Comparison of ENCODE assay signal across 24 cellular contexts in genomic region chr7:111510584-111511378, GRCh38.
"Had no signal": no experiment of that assay in that cellular context is flagged by ENCODE, and none has a peak within 500 bp of the region (broad histone marks: within the 10 kb centered on the region; RNA-seq: fewer than 3 reads in every experiment).

No MANE protein-coding gene starts in this region.

- H3K27me3 Mint-ChIP-seq: activated CD4-positive, alpha-beta T cell treated with anti-CD3 and anti-CD28 coated beads, Interleukin-2, amount 10 ng/mL, durations not matched to agents 7 days and 5 days; activated naive CD4-positive, alpha-beta T cell treated with anti-CD3 and anti-CD28 coated beads, Interleukin-2, amount 10 ng/mL, durations not matched to agents 7 days and 5 days; dendritic cell treated with granulocyte-macrophage colony-stimulating factor and Interleukin-4, amounts not matched to agents 40 ng/mL and 50 ng/mL, for 4 days; naive B cell; T-cell; type B pancreatic cell had no signal

- H3K27me3 ChIP-seq: cardiac muscle cell, testis had no signal

- H3K27ac Mint-ChIP-seq: activated CD4-positive, alpha-beta T cell treated with anti-CD3 and anti-CD28 coated beads, Interleukin-2, amount 10 ng/mL, durations not matched to agents 7 days and 5 days; activated CD8-positive, alpha-beta T cell treated with anti-CD3 and anti-CD28 coated beads, Interleukin-2, amount 10 ng/mL, durations not matched to agents 7 days and 5 days; activated naive CD4-positive, alpha-beta T cell treated with anti-CD3 and anti-CD28 coated beads, Interleukin-2, amount 10 ng/mL, durations not matched to agents 7 days and 5 days; dendritic cell treated with granulocyte-macrophage colony-stimulating factor and Interleukin-4, amounts not matched to agents 40 ng/mL and 50 ng/mL, for 4 days; T-cell; type B pancreatic cell had no signal

- H3K4me1 ChIP-seq: left ventricle myocardium inferior, parathyroid adenoma, testis had no signal

- H3K9ac ChIP-seq: parathyroid adenoma had no signal

- DNase-seq: activated CD4-positive, alpha-beta T cell treated with anti-CD3 and anti-CD28 coated beads, Interleukin-2, amount 10 ng/mL, durations not matched to agents 7 days and 5 days; activated CD4-positive, CD25-positive, alpha-beta regulatory T cell; activated CD8-positive, alpha-beta T cell treated with anti-CD3 and anti-CD28 coated beads, Interleukin-2, amount 10 ng/mL, durations not matched to agents 7 days and 5 days; activated effector memory CD4-positive, alpha-beta T cell treated with Interleukin-2 at 50 U/mL for 16 hours; activated naive CD4-positive, alpha-beta T cell treated with anti-CD3 and anti-CD28 coated beads, Interleukin-2, amount 10 ng/mL, durations not matched to agents 7 days and 5 days; activated T-cell treated with anti-CD3 and anti-CD28 coated beads, Interleukin-2, amount 50 U/mL, for 48 hours; effector memory CD4-positive, alpha-beta T cell; foreskin melanocyte; glutamatergic neuron; hippocampal formation; kidney; left ventricle myocardium inferior; mesenchymal stem cell; mucosa of descending colon; naive B cell; stimulated activated CD4-positive, alpha-beta T cell treated with anti-CD3 and anti-CD28 coated beads, Interleukin-4, amount 100 ng/mL, for 1 hour; T-cell; testis had no signal

- H3K9me3 Mint-ChIP-seq: activated CD4-positive, alpha-beta T cell treated with anti-CD3 and anti-CD28 coated beads, Interleukin-2, amount 10 ng/mL, durations not matched to agents 7 days and 5 days; activated naive CD4-positive, alpha-beta T cell treated with anti-CD3 and anti-CD28 coated beads, Interleukin-2, amount 10 ng/mL, durations not matched to agents 7 days and 5 days; dendritic cell treated with granulocyte-macrophage colony-stimulating factor and Interleukin-4, amounts not matched to agents 40 ng/mL and 50 ng/mL, for 4 days had no signal

- H3K36me3 Mint-ChIP-seq: activated naive CD4-positive, alpha-beta T cell treated with anti-CD3 and anti-CD28 coated beads, Interleukin-2, amount 10 ng/mL, durations not matched to agents 7 days and 5 days had no signal

- ATAC-seq: activated CD8-positive, alpha-beta T cell treated with anti-CD3 and anti-CD28 coated beads, Interleukin-2, amount 10 ng/mL, durations not matched to agents 7 days and 5 days; mucosa of descending colon; sciatic nerve; T-cell had no signal

- H3K27ac ChIP-seq: cardiac muscle cell, left ventricle myocardium inferior, parathyroid adenoma, testis had no signal

- H3K4me2 ChIP-seq: smooth muscle cell had no signal

- H3K4me3 ChIP-seq: cardiac muscle cell, left ventricle myocardium inferior, mucosa of descending colon, smooth muscle cell, testis had no signal

- H3K79me2 ChIP-seq: parathyroid adenoma had no signal

- H3K9me3 ChIP-seq: left ventricle myocardium inferior, mucosa of descending colon, testis had no signal

- H3K4me3 Mint-ChIP-seq: activated CD4-positive, alpha-beta T cell treated with anti-CD3 and anti-CD28 coated beads, Interleukin-2, amount 10 ng/mL, durations not matched to agents 7 days and 5 days; activated CD8-positive, alpha-beta T cell treated with anti-CD3 and anti-CD28 coated beads, Interleukin-2, amount 10 ng/mL, durations not matched to agents 7 days and 5 days; activated naive CD4-positive, alpha-beta T cell treated with anti-CD3 and anti-CD28 coated beads, Interleukin-2, amount 10 ng/mL, durations not matched to agents 7 days and 5 days; dendritic cell treated with granulocyte-macrophage colony-stimulating factor and Interleukin-4, amounts not matched to agents 40 ng/mL and 50 ng/mL, for 4 days; naive B cell; T-cell; type B pancreatic cell had no signal

- H2AFZ ChIP-seq: parathyroid adenoma had no signal

- H3K36me3 ChIP-seq: cardiac muscle cell, left ventricle myocardium inferior had no signal

- H3K4me1 Mint-ChIP-seq: activated CD4-positive, alpha-beta T cell treated with anti-CD3 and anti-CD28 coated beads, Interleukin-2, amount 10 ng/mL, durations not matched to agents 7 days and 5 days; activated naive CD4-positive, alpha-beta T cell treated with anti-CD3 and anti-CD28 coated beads, Interleukin-2, amount 10 ng/mL, durations not matched to agents 7 days and 5 days had no signal
